8 cellular contexts compared by ENCODE assay signal in the genomic region with DNA sequence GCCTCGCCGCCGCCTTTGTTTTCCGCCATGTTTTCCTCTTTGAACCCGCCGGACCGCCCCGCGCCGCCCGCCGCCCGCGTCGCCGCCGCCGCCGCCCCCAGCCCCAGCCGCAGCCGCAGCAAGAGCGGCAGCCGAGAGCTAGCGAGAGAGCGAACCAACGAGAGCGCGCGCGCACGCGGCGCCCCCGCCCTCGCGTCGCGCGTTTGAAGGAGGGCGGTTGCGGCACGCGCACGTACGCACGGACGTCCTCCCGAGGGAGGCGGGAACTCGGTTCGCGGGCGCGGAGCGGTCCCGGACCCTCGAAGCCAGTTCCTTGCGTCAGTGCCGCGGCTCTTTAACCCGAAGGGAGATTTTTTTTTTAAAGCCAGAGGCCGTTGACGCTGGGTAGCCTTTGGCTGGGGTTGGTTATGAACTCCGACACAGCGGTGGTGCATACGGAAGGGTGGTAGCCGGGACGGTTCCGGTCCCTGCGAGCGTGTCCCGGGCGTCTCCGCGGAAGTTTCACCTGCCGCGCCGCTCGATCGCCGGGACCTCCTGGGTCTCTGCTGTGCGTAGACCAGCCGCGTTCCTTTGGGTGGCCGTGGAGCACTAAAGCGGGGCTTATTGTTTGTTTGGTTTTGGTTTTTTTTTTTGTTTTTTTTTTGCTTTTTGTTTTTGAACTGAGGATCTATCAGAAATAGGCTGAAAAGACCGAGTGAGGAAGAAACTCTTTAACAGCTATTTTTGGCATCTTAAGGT.
A peak's percentile ranks its signal among the peaks of the same experiment; 100 is the strongest.
DNase-seq lines count a peak whose midpoint lies in the region; ATAC-seq and TF ChIP-seq lines count a peak whose summit lies in the region.

A gene (minus strand): TSS at position 156 of the 738 bp plus-strand sequence. CDS start 127 bp downstream, at position 29.

- peak within 1 kb of the TSS; percentile 99 for H3K27ac Mint-ChIP-seq in central memory CD8-positive, alpha-beta T cell (ENCODE audit: low read depth)

- H3K36me3 Mint-ChIP-seq in central memory CD8-positive, alpha-beta T cell (ENCODE audit: insufficient read depth) = peaks cover 23% of the 10 kb centered on the region

- no peaks in the 10 kb centered on the region for H3K27me3 Mint-ChIP-seq in central memory CD8-positive, alpha-beta T cell

- H3K4me3 Mint-ChIP-seq in central memory CD8-positive, alpha-beta T cell = peak within 1 kb of the TSS; percentile 83

- TF ChIP-seq CTCF in AG09319 (IDR thresholded peaks at IDR 0.05; ENCODE audit: low read depth, low read length) = no peak

- ATAC-seq in GM19025 (IDR thresholded peaks at IDR 0.05; ENCODE audit: low read depth, unreplicated experiment) (peak; percentile 70), HG03280 (IDR thresholded peaks at IDR 0.05; ENCODE audit: unreplicated experiment) (peak; percentile 85)
- ATAC-seq in activated CD4-positive, CD25-positive, alpha-beta regulatory T cell treated with anti-CD3 and anti-CD28 coated beads, Interleukin-2, amount 50 U/mL, for 24 hours = peak; percentile 80 to 84
- ATAC-seq in central memory CD8-positive, alpha-beta T cell (replicated peaks; ENCODE audit: extremely low read depth, poor library complexity, severe bottlenecking) = peak; percentile 77

- DNase-seq in AG09319 (ENCODE audit: extremely low read depth, low read depth) (peak; percentile 75), NCI-H345 (lab: John Stamatoyannopoulos, UW) (peak; percentile 94), islet precursor cell (peak; percentile 95)
- DNase-seq in central memory CD8-positive, alpha-beta T cell (ENCODE audit: low spot score in 2 of 2) = peak; percentile 85 to 90
- peak; percentile 91 for DNase-seq in stimulated activated CD4-positive, alpha-beta T cell treated with anti-CD3 and anti-CD28 coated beads, Interleukin-12 subunit alpha, Interleukin-12 subunit beta, amount 100 ng/mL, for 4 hours

- H3K9me3 Mint-ChIP-seq in central memory CD8-positive, alpha-beta T cell = no peaks in the 10 kb centered on the region

- H3K4me1 Mint-ChIP-seq in central memory CD8-positive, alpha-beta T cell = peaks cover 46% of the 10 kb centered on the region

Comparison
In these comparisons a context has a peak if more than half of its experiments do, and no peak if none do; other contexts are left out.
1. Peak in every context shown above with its lines: DNase-seq and ATAC-seq.